Comparison of ENCODE assay signal across 4 cellular contexts in genomic region chr7:43475983-43476382, GRCh38.
TF ChIP-seq lines count a peak whose summit lies in the region.

No MANE protein-coding gene starts in this region.

TF ChIP-seq in A549, 52 proteins besides CTCF, POLR2A, EP300 and RAD21:
- TF ChIP-seq PHF8 (IDR thresholded peaks at IDR 0.05; ENCODE audit: borderline replicate concordance, low read depth): no peak
- peak; percentile 74 for TF ChIP-seq MAFK (IDR thresholded peaks at IDR 0.05; ENCODE audit: partially characterized antibody)

TF ChIP-seq in IMR-90, 13 proteins besides CTCF, POLR2A, EP300 and RAD21 (continued from another document):
- 0 out of 2 replicates have a peak, but pooled peaks have one; percentile 30 for TF ChIP-seq MAFK (IDR thresholded peaks at IDR 0.05; ENCODE audit: low read depth, low read length)

TF ChIP-seq in K562, 482 proteins besides CTCF, POLR2A, EP300 and RAD21 (continued from another document):
- TF ChIP-seq MEIS2 (IDR thresholded peaks at IDR 0.05; ENCODE audit: partially characterized antibody): no peak
- TF ChIP-seq IRF1 (CRISPR knock-in tag; IDR thresholded peaks at IDR 0.05; ENCODE audit: borderline replicate concordance): no peak
- TF ChIP-seq, protein P1, sequence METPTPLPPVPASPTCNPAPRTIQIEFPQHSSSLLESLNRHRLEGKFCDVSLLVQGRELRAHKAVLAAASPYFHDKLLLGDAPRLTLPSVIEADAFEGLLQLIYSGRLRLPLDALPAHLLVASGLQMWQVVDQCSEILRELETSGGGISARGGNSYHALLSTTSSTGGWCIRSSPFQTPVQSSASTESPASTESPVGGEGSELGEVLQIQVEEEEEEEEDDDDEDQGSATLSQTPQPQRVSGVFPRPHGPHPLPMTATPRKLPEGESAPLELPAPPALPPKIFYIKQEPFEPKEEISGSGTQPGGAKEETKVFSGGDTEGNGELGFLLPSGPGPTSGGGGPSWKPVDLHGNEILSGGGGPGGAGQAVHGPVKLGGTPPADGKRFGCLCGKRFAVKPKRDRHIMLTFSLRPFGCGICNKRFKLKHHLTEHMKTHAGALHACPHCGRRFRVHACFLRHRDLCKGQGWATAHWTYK (CRISPR knock-in tag; IDR thresholded peaks at IDR 0.05): no peak
- TF ChIP-seq HDAC8 (tag; IDR thresholded peaks at IDR 0.05): no peak
- TF ChIP-seq, protein P2, sequence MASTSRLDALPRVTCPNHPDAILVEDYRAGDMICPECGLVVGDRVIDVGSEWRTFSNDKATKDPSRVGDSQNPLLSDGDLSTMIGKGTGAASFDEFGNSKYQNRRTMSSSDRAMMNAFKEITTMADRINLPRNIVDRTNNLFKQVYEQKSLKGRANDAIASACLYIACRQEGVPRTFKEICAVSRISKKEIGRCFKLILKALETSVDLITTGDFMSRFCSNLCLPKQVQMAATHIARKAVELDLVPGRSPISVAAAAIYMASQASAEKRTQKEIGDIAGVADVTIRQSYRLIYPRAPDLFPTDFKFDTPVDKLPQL (IDR thresholded peaks at IDR 0.05; ENCODE audit: extremely low read depth, insufficient read length): no peak
- TF ChIP-seq RBM34 (IDR thresholded peaks at IDR 0.05; ENCODE audit: borderline replicate concordance, insufficient read depth, low read length): no peak
- peak; percentile 62; the same call in 1 of the 2 replicates for TF ChIP-seq C11orf30 (IDR thresholded peaks at IDR 0.05; ENCODE audit: low read depth)
- TF ChIP-seq KDM2B (CRISPR knock-in tag; IDR thresholded peaks at IDR 0.05): no peak
- TF ChIP-seq SMARCA5 (IDR thresholded peaks at IDR 0.05): no peak
- TF ChIP-seq MAFG (tag; conservative IDR thresholded peaks at IDR 0.05): 0 out of 2 replicates have a peak, but pooled peaks have one; percentile 27
- no peak for TF ChIP-seq ZNF444 (CRISPR knock-in tag; IDR thresholded peaks at IDR 0.05)
- TF ChIP-seq ZNF316 (IDR thresholded peaks at IDR 0.05): peak; percentile 83
- no peak for TF ChIP-seq SMARCC2 (IDR thresholded peaks at IDR 0.05; ENCODE audit: low read depth)
- TF ChIP-seq, protein P3, sequence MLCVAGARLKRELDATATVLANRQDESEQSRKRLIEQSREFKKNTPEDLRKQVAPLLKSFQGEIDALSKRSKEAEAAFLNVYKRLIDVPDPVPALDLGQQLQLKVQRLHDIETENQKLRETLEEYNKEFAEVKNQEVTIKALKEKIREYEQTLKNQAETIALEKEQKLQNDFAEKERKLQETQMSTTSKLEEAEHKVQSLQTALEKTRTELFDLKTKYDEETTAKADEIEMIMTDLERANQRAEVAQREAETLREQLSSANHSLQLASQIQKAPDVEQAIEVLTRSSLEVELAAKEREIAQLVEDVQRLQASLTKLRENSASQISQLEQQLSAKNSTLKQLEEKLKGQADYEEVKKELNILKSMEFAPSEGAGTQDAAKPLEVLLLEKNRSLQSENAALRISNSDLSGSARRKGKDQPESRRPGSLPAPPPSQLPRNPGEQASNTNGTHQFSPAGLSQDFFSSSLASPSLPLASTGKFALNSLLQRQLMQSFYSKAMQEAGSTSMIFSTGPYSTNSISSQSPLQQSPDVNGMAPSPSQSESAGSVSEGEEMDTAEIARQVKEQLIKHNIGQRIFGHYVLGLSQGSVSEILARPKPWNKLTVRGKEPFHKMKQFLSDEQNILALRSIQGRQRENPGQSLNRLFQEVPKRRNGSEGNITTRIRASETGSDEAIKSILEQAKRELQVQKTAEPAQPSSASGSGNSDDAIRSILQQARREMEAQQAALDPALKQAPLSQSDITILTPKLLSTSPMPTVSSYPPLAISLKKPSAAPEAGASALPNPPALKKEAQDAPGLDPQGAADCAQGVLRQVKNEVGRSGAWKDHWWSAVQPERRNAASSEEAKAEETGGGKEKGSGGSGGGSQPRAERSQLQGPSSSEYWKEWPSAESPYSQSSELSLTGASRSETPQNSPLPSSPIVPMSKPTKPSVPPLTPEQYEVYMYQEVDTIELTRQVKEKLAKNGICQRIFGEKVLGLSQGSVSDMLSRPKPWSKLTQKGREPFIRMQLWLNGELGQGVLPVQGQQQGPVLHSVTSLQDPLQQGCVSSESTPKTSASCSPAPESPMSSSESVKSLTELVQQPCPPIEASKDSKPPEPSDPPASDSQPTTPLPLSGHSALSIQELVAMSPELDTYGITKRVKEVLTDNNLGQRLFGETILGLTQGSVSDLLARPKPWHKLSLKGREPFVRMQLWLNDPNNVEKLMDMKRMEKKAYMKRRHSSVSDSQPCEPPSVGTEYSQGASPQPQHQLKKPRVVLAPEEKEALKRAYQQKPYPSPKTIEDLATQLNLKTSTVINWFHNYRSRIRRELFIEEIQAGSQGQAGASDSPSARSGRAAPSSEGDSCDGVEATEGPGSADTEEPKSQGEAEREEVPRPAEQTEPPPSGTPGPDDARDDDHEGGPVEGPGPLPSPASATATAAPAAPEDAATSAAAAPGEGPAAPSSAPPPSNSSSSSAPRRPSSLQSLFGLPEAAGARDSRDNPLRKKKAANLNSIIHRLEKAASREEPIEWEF (CRISPR knock-in tag; IDR thresholded peaks at IDR 0.05): no peak
- TF ChIP-seq NELFE (IDR thresholded peaks at IDR 0.05; ENCODE audit: insufficient read depth, insufficient read length): no peak

TF ChIP-seq in GM12891, 5 proteins besides CTCF, POLR2A, EP300 and RAD21:
- TF ChIP-seq POLR2AphosphoS5 (IDR thresholded peaks at IDR 0.05; ENCODE audit: low read depth, low read length): no peak
- no peak for TF ChIP-seq SPI1 (IDR thresholded peaks at IDR 0.05; ENCODE audit: low read depth, low read length)
- no peak for TF ChIP-seq TAF1 (IDR thresholded peaks at IDR 0.05; ENCODE audit: low read depth, low read length)
- no peak for TF ChIP-seq POU2F2 (IDR thresholded peaks at IDR 0.05; ENCODE audit: low read depth, low read length)
- no peak for TF ChIP-seq PAX5 (IDR thresholded peaks at IDR 0.05; ENCODE audit: insufficient read depth, low read length, severe bottlenecking)
